Comparison of ENCODE assay signal across 8 cellular contexts in genomic region chr2:42132066-42132965, GRCh38. TPM values are rescaled to one million over a fixed set of nuclear protein-coding genes. Genes with fewer than 3 reads are reported as not detected.
DNase-seq lines count a peak whose midpoint lies in the region; ATAC-seq and TF ChIP-seq lines count a peak whose summit lies in the region.

No MANE protein-coding gene starts in this region.

- H3K4me2 ChIP-seq in DOHH2 (ENCODE audit: low read length) = peak overlapping the region; percentile 89

- peaks cover 43% of the 10 kb centered on the region for H3K27me3 ChIP-seq in DOHH2 (ENCODE audit: control insufficient read depth, low read length)
- H3K27me3 ChIP-seq in MG63 = no peaks in the 10 kb centered on the region

- no peaks in the 10 kb centered on the region for H3K36me3 ChIP-seq in DOHH2 (ENCODE audit: control insufficient read depth, low read length)
- H3K36me3 ChIP-seq in MG63 = no peaks in the 10 kb centered on the region

- peaks cover 14% of the 10 kb centered on the region; the same call in 1 of the 2 replicates for H4K20me1 ChIP-seq in DOHH2 (ENCODE audit: control insufficient read depth, insufficient read depth, low read depth, low read length)

- peak overlapping the region; percentile 67 for H3K4me3 Mint-ChIP-seq in natural killer cell

- H3K36me3 Mint-ChIP-seq in natural killer cell = no peaks in the 10 kb centered on the region

- DNase-seq in MG63 (peak; percentile 47), choroid plexus epithelial cell (ENCODE audit: low read depth) (peak; percentile 75), natural killer cell (no peak), NOMO-1 treated with DMSO at 0.1 percent for 48 hours (lab: John Stamatoyannopoulos, UW; ENCODE audit: unreplicated experiment) (no peak)

- H3K79me2 ChIP-seq in DOHH2 (ENCODE audit: control insufficient read depth, low read length) = no peaks in the 10 kb centered on the region

- H3K9me2 ChIP-seq in DOHH2 (replicated peaks; ENCODE audit: control insufficient read depth, low read length) = no peaks in the 10 kb centered on the region

- H3K4me3 ChIP-seq in DOHH2 (ENCODE audit: low read length) (peak overlapping the region; percentile 67), MG63 (no peak overlapping the region; the same call in 1 of the 2 replicates), choroid plexus epithelial cell (ENCODE audit: low read depth, low read length) (no peak overlapping the region)

- peaks cover 55 to 63% of the 10 kb centered on the region in 2 donors for H3K4me1 Mint-ChIP-seq in natural killer cell

- ATAC-seq in natural killer cell (peak in 2 of 3 donors; percentile 7 to 11), HG02642 (IDR thresholded peaks at IDR 0.05; ENCODE audit: poor library complexity, unreplicated experiment) (no peak), GM19452 (IDR thresholded peaks at IDR 0.05; ENCODE audit: unreplicated experiment) (no peak), HG03045 (IDR thresholded peaks at IDR 0.05; ENCODE audit: unreplicated experiment) (no peak)

- H3F3A ChIP-seq in DOHH2 (ENCODE audit: control insufficient read depth, insufficient read depth) = peaks cover 16% of the 10 kb centered on the region

- H3K27ac ChIP-seq in DOHH2 (ENCODE audit: low read depth, low read length) = no peak overlapping the region

- intact Hi-C loops in natural killer cell (cut with micrococcal nuclease) = loop anchor here (2.0 kb wide), 2 partner anchors 52 to 236 kb away; no protein-coding TSS in a partner anchor

- H3K27me3 Mint-ChIP-seq in natural killer cell (ENCODE audit: low read depth in 2 of 2) = no peaks in the 10 kb centered on the region

- H3K9me3 ChIP-seq in DOHH2 (ENCODE audit: control insufficient read depth, insufficient read depth, low read length) = no peaks in the 10 kb centered on the region
- no peaks in the 10 kb centered on the region for H3K9me3 ChIP-seq in MG63

- peaks cover 48% of the 10 kb centered on the region for H3K4me1 ChIP-seq in DOHH2 (ENCODE audit: control insufficient read depth, low read length)

- no peak for TF ChIP-seq CTCF in DOHH2 (IDR thresholded peaks at IDR 0.05; ENCODE audit: low read depth, low read length, poor library complexity, severe bottlenecking)
- no peak for TF ChIP-seq CTCF in choroid plexus epithelial cell (conservative IDR thresholded peaks at IDR 0.05; ENCODE audit: low read depth, low read length)
- no peak for TF ChIP-seq CTCF in natural killer cell (IDR thresholded peaks at IDR 0.05)

- peak overlapping the region; percentile 89 to 95 for H3K27ac Mint-ChIP-seq in natural killer cell

- no peaks in the 10 kb centered on the region for H3K9me3 Mint-ChIP-seq in natural killer cell

RNA-seq across cellular contexts. Expression of gene EML4, which starts 36.8 kb away (rescaled TPM):
- 18.5 and 19.5 TPM in 2 replicates for total RNA-seq in MG63 (2014; rRNA removed; shearing (Covaris generic); ENCODE audit: low replicate concordance)
- total RNA-seq in natural killer cell = 100 to 1,000 TPM in 1 of 3 donors, 10 to 100 TPM in 2; 88.4 to 136 (median 91.5) TPM

Comparison
In these comparisons a context has a peak if more than half of its experiments do, and no peak if none do; other contexts are left out.
1. DNase-seq: peak in MG63 (single experiment) and choroid plexus epithelial cell (single experiment); none in natural killer cell (single experiment) and NOMO-1 treated with DMSO at 0.1 percent for 48 hours (single experiment).
2. ATAC-seq: peak in natural killer cell (2 of 3); none in HG02642 (single experiment), GM19452 (single experiment) and HG03045 (single experiment).